6 cellular contexts compared by ENCODE assay signal in genomic region chr2:88873620-88874019, GRCh38.
"Had no signal": no experiment of that assay in that cellular context is flagged by ENCODE, and none has a peak within 500 bp of the region (broad histone marks: within the 10 kb centered on the region; RNA-seq: fewer than 3 reads in every experiment).

No MANE protein-coding gene starts in this region.

- H3K27ac ChIP-seq: VCaP had no signal

- DNase-seq: activated gamma-delta T cell; NCI-H1048; NCI-H187 treated with DMSO at 0.1 percent for 48 hours; NK-92 treated with Interleukin-12 subunit alpha and Interleukin-12 subunit beta, amount 100 ng/mL, for 24 hours; SIG-M5 had no signal
